1 cellular context compared by ENCODE assay signal in genomic region chr17:34445145-34445544, GRCh38.
TF ChIP-seq lines count a peak whose summit lies in the region.

No MANE protein-coding gene starts in this region.

TF ChIP-seq in H1, 55 proteins besides CTCF, POLR2A, EP300 and RAD21:
- no peak for TF ChIP-seq SAP30 (IDR thresholded peaks at IDR 0.05; ENCODE audit: insufficient read depth, insufficient replicate concordance, low read length)
- TF ChIP-seq RFX5 (IDR thresholded peaks at IDR 0.05; ENCODE audit: borderline replicate concordance, low read depth, low read length), result no peak
- no peak for TF ChIP-seq CHD1 (IDR thresholded peaks at IDR 0.05; ENCODE audit: low read depth, low read length)
- no peak for TF ChIP-seq GABPA (IDR thresholded peaks at IDR 0.05; ENCODE audit: borderline replicate concordance, insufficient read depth, low read length)
- TF ChIP-seq KDM5A (IDR thresholded peaks at IDR 0.05; ENCODE audit: low read length), result no peak
- TF ChIP-seq JUND (IDR thresholded peaks at IDR 0.05; ENCODE audit: low read length), result no peak
- TF ChIP-seq NANOG (IDR thresholded peaks at IDR 0.05; ENCODE audit: insufficient read depth, low read depth, low read length, poor library complexity, severe bottlenecking), result no peak
- TF ChIP-seq, protein P1, sequence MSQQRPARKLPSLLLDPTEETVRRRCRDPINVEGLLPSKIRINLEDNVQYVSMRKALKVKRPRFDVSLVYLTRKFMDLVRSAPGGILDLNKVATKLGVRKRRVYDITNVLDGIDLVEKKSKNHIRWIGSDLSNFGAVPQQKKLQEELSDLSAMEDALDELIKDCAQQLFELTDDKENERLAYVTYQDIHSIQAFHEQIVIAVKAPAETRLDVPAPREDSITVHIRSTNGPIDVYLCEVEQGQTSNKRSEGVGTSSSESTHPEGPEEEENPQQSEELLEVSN (IDR thresholded peaks at IDR 0.05), result no peak
TF ChIP-seq in H1: peak in this region for 0.
